Comparison of ENCODE assay signal across 8 cellular contexts in genomic region chr9:2622361-2623045, GRCh38. TPM values are rescaled to one million over a fixed set of nuclear protein-coding genes. Genes with fewer than 3 reads are reported as not detected.
DNase-seq lines count a peak whose midpoint lies in the region; ATAC-seq and TF ChIP-seq lines count a peak whose summit lies in the region.

No MANE protein-coding gene starts in this region.

- peaks cover 0 to 2% (median 0%) of the 10 kb centered on the region in 8 donors for H3K9me3 Mint-ChIP-seq in CD4-positive, alpha-beta memory T cell
- H3K9me3 Mint-ChIP-seq in WTC11 = peaks cover 8% of the 10 kb centered on the region
- H3K9me3 Mint-ChIP-seq in endothelial cell (ENCODE audit: unreplicated experiment) = no peaks in the 10 kb centered on the region

- POLR2A ChIA-PET in CD4-positive, alpha-beta memory T cell (lab: Charles Lee; ENCODE audit: partially characterized antibody) = no interaction called here
- POLR2A ChIA-PET in WTC11 (lab: Charles Lee) = interaction anchor here (1.4 kb wide), 1 partner anchor 11 kb away, joined by 3 read pairs; no protein-coding TSS in a partner anchor

- peaks cover 10 to 29% (median 15%) of the 10 kb centered on the region in 4 donors for H3K4me1 Mint-ChIP-seq in CD4-positive, alpha-beta memory T cell
- H3K4me1 Mint-ChIP-seq in WTC11 = peaks cover 57% of the 10 kb centered on the region
- H3K4me1 Mint-ChIP-seq in endothelial cell (ENCODE audit: unreplicated experiment) = peaks cover 12% of the 10 kb centered on the region

- no peaks in the 10 kb centered on the region for H3K36me3 Mint-ChIP-seq in CD4-positive, alpha-beta memory T cell
- H3K36me3 Mint-ChIP-seq in WTC11 (peaks cover 21% of the 10 kb centered on the region), endothelial cell (ENCODE audit: low read depth, unreplicated experiment) (peaks cover 4% of the 10 kb centered on the region)

- intact Hi-C loops in CD4-positive, alpha-beta memory T cell (cut with micrococcal nuclease) = loop anchor here (2.0 kb wide), 1 partner anchor 34 kb away; no protein-coding TSS in a partner anchor
- intact Hi-C loops in tibial artery (cut with DNase I; ENCODE audit: low total_unique reads) = loop anchor here (5.0 to 10.0 kb wide), 3 partner anchors 50 to 902 kb away; partner anchors contain the start of genes RFX3 and SMARCA2

- peaks cover 18% of the 10 kb centered on the region for H3K4me1 ChIP-seq in CD4-positive, alpha-beta memory T cell (ENCODE audit: insufficient read depth, low read length)
- peaks cover 0 to 5% of the 10 kb centered on the region in 2 donors for H3K4me1 ChIP-seq in mucosa of rectum (ENCODE audit: control insufficient read depth in 2 of 2, insufficient read depth in 2 of 2, low read length in 2 of 2)
- peaks cover 0 to 26% (median 7%) of the 10 kb centered on the region in 4 donors for H3K4me1 ChIP-seq in tibial artery

- no peaks in the 10 kb centered on the region for H3K36me3 ChIP-seq in CD4-positive, alpha-beta memory T cell (ENCODE audit: insufficient read depth, low read length)
- H3K36me3 ChIP-seq in mucosa of rectum (ENCODE audit: control insufficient read depth in 2 of 2, insufficient read depth in 2 of 2, low read length in 2 of 2) = no peaks in the 10 kb centered on the region
- H3K36me3 ChIP-seq in tibial artery = no peaks in the 10 kb centered on the region

- no peaks in the 10 kb centered on the region for H3K9me3 ChIP-seq in CD4-positive, alpha-beta memory T cell (ENCODE audit: control insufficient read depth in 1 of 2, low read length in 2 of 2)
- H3K9me3 ChIP-seq in mucosa of rectum (ENCODE audit: control insufficient read depth in 2 of 2, low read length in 2 of 2) = no peaks in the 10 kb centered on the region
- no peaks in the 10 kb centered on the region for H3K9me3 ChIP-seq in tibial artery

- H3K27ac Mint-ChIP-seq in CD4-positive, alpha-beta memory T cell = peak overlapping the region in 2 of 7 donors; percentile 57 to 74
- H3K27ac Mint-ChIP-seq in WTC11 (no peak overlapping the region), endothelial cell (ENCODE audit: unreplicated experiment) (peak overlapping the region; percentile 64)

- peak in 3 of 5 donors; percentile 2 to 9 (median 6) for DNase-seq in CD4-positive, alpha-beta memory T cell
- DNase-seq in WTC11 (ENCODE audit: low spot score) (peak; percentile 28), endothelial cell (ENCODE audit: low spot score) (peak; percentile 34), tibial artery (peak in 1 of 2 donors; percentile 69), HT-29 (ENCODE audit: low spot score) (no peak)

- ATAC-seq in GM19351 (IDR thresholded peaks at IDR 0.05; ENCODE audit: unreplicated experiment) (peak; percentile 41), HG03460 (IDR thresholded peaks at IDR 0.05; ENCODE audit: unreplicated experiment) (peak; percentile 42), WTC11 (peak; percentile 13)

- H3K4me3 ChIP-seq in CD4-positive, alpha-beta memory T cell (ENCODE audit: low read length in 2 of 2) = peak overlapping the region in 1 of 2 donors; percentile 15
- H3K4me3 ChIP-seq in mucosa of rectum (ENCODE audit: low read length in 2 of 2) = peak overlapping the region; percentile 69 to 77
- H3K4me3 ChIP-seq in tibial artery = peak overlapping the region; percentile 75 to 81

- CTCF ChIA-PET in CD4-positive, alpha-beta memory T cell (lab: Charles Lee; ENCODE audit: partially characterized antibody) = no interaction called here
- CTCF ChIA-PET in WTC11 (lab: Charles Lee) = no interaction called here

- peaks cover 13% of the 10 kb centered on the region for H3K27me3 ChIP-seq in CD4-positive, alpha-beta memory T cell (ENCODE audit: insufficient read depth, low read length)
- H3K27me3 ChIP-seq in mucosa of rectum (ENCODE audit: control insufficient read depth in 2 of 2, insufficient read depth in 2 of 2, low read length in 2 of 2) (peaks cover 10 to 15% of the 10 kb centered on the region in 2 donors), tibial artery (no peaks in the 10 kb centered on the region)

- no peak for TF ChIP-seq CTCF in WTC11 (IDR thresholded peaks at IDR 0.05)
- no peak for TF ChIP-seq CTCF in endothelial cell (IDR thresholded peaks at IDR 0.05; ENCODE audit: unreplicated experiment)
- no peak for TF ChIP-seq CTCF in tibial artery (IDR thresholded peaks at IDR 0.05)

- peaks cover 33 to 38% of the 10 kb centered on the region in 2 donors for H3K27me3 Mint-ChIP-seq in CD4-positive, alpha-beta memory T cell
- H3K27me3 Mint-ChIP-seq in WTC11 (ENCODE audit: low read depth) (peaks cover 30% of the 10 kb centered on the region), endothelial cell (ENCODE audit: unreplicated experiment) (peaks cover 12% of the 10 kb centered on the region)

- H3K27ac ChIP-seq in CD4-positive, alpha-beta memory T cell (ENCODE audit: low read depth, low read length) = no peak overlapping the region
- H3K27ac ChIP-seq in mucosa of rectum (ENCODE audit: low read depth in 2 of 2, low read length in 2 of 2) = no peak overlapping the region
- H3K27ac ChIP-seq in tibial artery = peak overlapping the region; percentile 92 to 94

- H3K4me3 Mint-ChIP-seq in CD4-positive, alpha-beta memory T cell = peak overlapping the region; percentile 82 to 90 (median 84)
- H3K4me3 Mint-ChIP-seq in WTC11 (peak overlapping the region; percentile 84), endothelial cell (ENCODE audit: unreplicated experiment) (peak overlapping the region; percentile 93)

- peak overlapping the region; percentile 32 to 67 for H3K9ac ChIP-seq in mucosa of rectum (ENCODE audit: low read depth in 1 of 2, low read length in 2 of 2)

TF ChIP-seq in WTC11, 78 proteins besides CTCF, POLR2A, EP300 and RAD21 (continues in another document):
- TF ChIP-seq ZNF416 (CRISPR knock-in tag; IDR thresholded peaks at IDR 0.05) (no peak), KAT7 (CRISPR knock-in tag; IDR thresholded peaks at IDR 0.05; ENCODE audit: borderline replicate concordance) (0 out of 2 replicates have a peak, but pooled peaks have one; percentile 15), ZNF512 (CRISPR knock-in tag; IDR thresholded peaks at IDR 0.05; ENCODE audit: borderline replicate concordance) (no peak), CREM (CRISPR knock-in tag; IDR thresholded peaks at IDR 0.05) (0 out of 2 replicates have a peak, but pooled peaks have one; percentile 27), MXD4 (CRISPR knock-in tag; IDR thresholded peaks at IDR 0.05; ENCODE audit: borderline replicate concordance) (no peak), ZSCAN18 (CRISPR knock-in tag; IDR thresholded peaks at IDR 0.05) (no peak), RORB (CRISPR knock-in tag; IDR thresholded peaks at IDR 0.05) (no peak), ZNF219 (CRISPR knock-in tag; IDR thresholded peaks at IDR 0.05; ENCODE audit: borderline replicate concordance) (no peak)

RNA-seq across cellular contexts. Expression of gene VLDLR, which starts 0.9 kb away (rescaled TPM):
- under 1 TPM; 0.38 to 0.50 TPM for total RNA-seq in CD4-positive, alpha-beta memory T cell
- under 1 TPM; 0.07 to 0.14 TPM for polyA plus RNA-seq in CD4-positive, alpha-beta memory T cell
- 40.8 to 57.1 TPM (median 56.6 TPM) in 3 replicates for total RNA-seq in WTC11 (2021)
- total RNA-seq in endothelial cell (ENCODE audit: unreplicated experiment) = 4.4 TPM
- total RNA-seq in HT-29 (2014; rRNA removed; shearing (Covaris generic)) = 1.7 and 2.0 TPM in 2 replicates

Comparison
In these comparisons a context has a peak if more than half of its experiments do, and no peak if none do; other contexts are left out.
1. H3K27ac ChIP-seq: peak in tibial artery (2 of 2); none in CD4-positive, alpha-beta memory T cell (single experiment) and mucosa of rectum (0 of 2).
2. Peak in every context shown above with its lines, with median percentiles within 50 percentile points of each other: H3K4me3 Mint-ChIP-seq and ATAC-seq.